In the genomic region with DNA sequence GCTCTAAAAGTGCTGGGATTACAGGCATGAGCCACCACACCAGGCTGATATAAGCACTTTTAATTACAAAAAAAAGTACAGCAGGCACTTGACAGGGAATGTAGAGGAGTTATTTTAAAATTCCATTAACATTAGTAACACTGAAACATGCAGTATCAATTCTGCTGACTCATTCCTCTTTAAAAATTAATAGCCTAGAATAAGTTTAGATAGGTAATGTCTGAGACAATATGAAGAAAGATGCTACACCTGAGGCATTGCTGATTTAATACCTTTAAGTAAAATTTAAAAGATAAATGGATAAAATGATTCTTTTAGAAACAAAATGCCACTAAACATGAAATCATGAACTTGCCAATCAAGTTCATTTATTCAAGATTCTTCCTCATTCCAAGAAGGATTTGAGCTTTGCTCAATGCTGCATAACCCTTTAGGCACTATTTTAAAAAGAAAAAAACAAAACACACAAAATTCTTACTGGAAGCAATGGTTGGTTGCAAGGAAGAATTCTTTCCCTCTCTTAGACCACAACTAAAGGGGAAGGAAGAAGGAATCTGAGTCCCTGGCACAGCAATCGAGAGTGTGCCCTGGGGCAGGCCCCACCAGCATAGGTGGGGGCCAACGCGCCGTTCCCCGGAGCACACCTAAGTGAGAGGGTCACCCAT, we compare ENCODE assay signal across 10 cellular contexts. TPM values are rescaled to one million over a fixed set of nuclear protein-coding genes. Genes with fewer than 3 reads are reported as not detected.
DNase-seq lines count a peak whose midpoint lies in the region; ATAC-seq and TF ChIP-seq lines count a peak whose summit lies in the region.
"Had no signal": no experiment of that assay in that cellular context is flagged by ENCODE, and none has a peak within 500 bp of the region (broad histone marks: within the 10 kb centered on the region; RNA-seq: fewer than 3 reads in every experiment).

No MANE protein-coding gene starts in this region.

- H3K27ac ChIP-seq in transverse colon, result peak overlapping the region in 3 of 4 donors; percentile 2 to 39 (median 29)

- no peak overlapping the region for H3K4me3 ChIP-seq in transverse colon

- H3K4me1 ChIP-seq in transverse colon, result peaks cover 0 to 26% (median 17%) of the 10 kb centered on the region in 4 donors
- H3K4me1 ChIP-seq: BE2C had no signal

- peak overlapping the region; percentile 51 to 53 for H3K4me3 Mint-ChIP-seq in activated T-cell treated with anti-CD3 and anti-CD28 coated beads, Interleukin-2, amount 50 U/mL, for 72 hours
- no peak overlapping the region for H3K4me3 Mint-ChIP-seq in activated naive CD8-positive, alpha-beta T cell treated with anti-CD3 and anti-CD28 coated beads, Interleukin-2, amount 50 U/mL, for 24 hours
- H3K4me3 Mint-ChIP-seq in stimulated activated memory B cell treated with anti-CD40 and anti-IgM and Interleukin-4, amounts not matched to agents 10 μg/mL and 1 μg/mL and 100 μg/mL, for 72 hours, result no peak overlapping the region

- WGBS in transverse colon (ENCODE audit: low coverage in 1 of 2), 2 donors, result 87% methylated on average over 5 of the region's 5 CpGs; no CpG with 5 or more reads in 1 of the 2 donors

- no peaks in the 10 kb centered on the region for H3K9me3 ChIP-seq in transverse colon
- H3K9me3 ChIP-seq: BE2C had no signal

- in situ Hi-C loops in transverse colon (cut with MboI; ENCODE audit: low pct_ligation_motif_present in 1 of 4, low pct_unique_long_range_greater_than_20kb in 1 of 4, low sequenced_read_pairs in 3 of 4), result no loop called here

- H3K27me3 Mint-ChIP-seq in activated T-cell treated with anti-CD3 and anti-CD28 coated beads, Interleukin-2, amount 50 U/mL, for 72 hours (ENCODE audit: low read depth), result no peaks in the 10 kb centered on the region
- no peaks in the 10 kb centered on the region for H3K27me3 Mint-ChIP-seq in activated naive CD8-positive, alpha-beta T cell treated with anti-CD3 and anti-CD28 coated beads, Interleukin-2, amount 50 U/mL, for 24 hours
- no peaks in the 10 kb centered on the region for H3K27me3 Mint-ChIP-seq in stimulated activated memory B cell treated with anti-CD40 and anti-IgM and Interleukin-4, amounts not matched to agents 10 μg/mL and 1 μg/mL and 100 μg/mL, for 72 hours

- H3K4me1 Mint-ChIP-seq in activated T-cell treated with anti-CD3 and anti-CD28 coated beads, Interleukin-2, amount 50 U/mL, for 72 hours (ENCODE audit: low read depth), result peaks cover 39% of the 10 kb centered on the region
- peaks cover 60% of the 10 kb centered on the region for H3K4me1 Mint-ChIP-seq in activated naive CD8-positive, alpha-beta T cell treated with anti-CD3 and anti-CD28 coated beads, Interleukin-2, amount 50 U/mL, for 24 hours
- H3K4me1 Mint-ChIP-seq in stimulated activated memory B cell treated with anti-CD40 and anti-IgM and Interleukin-4, amounts not matched to agents 10 μg/mL and 1 μg/mL and 100 μg/mL, for 72 hours, result peaks cover 4% of the 10 kb centered on the region

- no peak for DNase-seq in activated T-cell treated with anti-CD3 and anti-CD28 coated beads, Interleukin-2, amount 50 U/mL, for 72 hours
- DNase-seq in activated T-cell treated with anti-CD3 and anti-CD28 coated beads for 4 hours (no peak), left ventricle myocardium superior (no peak), transverse colon (no peak), NCI-H345 (lab: John Stamatoyannopoulos, UW) (no peak)
- DNase-seq in activated naive CD8-positive, alpha-beta T cell treated with anti-CD3 and anti-CD28 coated beads, Interleukin-2, amount 50 U/mL, for 24 hours, result no peak
- DNase-seq: BE2C, OCI-M1 had no signal

- H3K36me3 Mint-ChIP-seq in activated T-cell treated with anti-CD3 and anti-CD28 coated beads, Interleukin-2, amount 50 U/mL, for 72 hours (ENCODE audit: insufficient read depth in 2 of 2), result peaks cover 9 to 17% of the 10 kb centered on the region in 2 donors
- peaks cover 29% of the 10 kb centered on the region for H3K36me3 Mint-ChIP-seq in activated naive CD8-positive, alpha-beta T cell treated with anti-CD3 and anti-CD28 coated beads, Interleukin-2, amount 50 U/mL, for 24 hours (ENCODE audit: low read depth)
- peaks cover 21% of the 10 kb centered on the region for H3K36me3 Mint-ChIP-seq in stimulated activated memory B cell treated with anti-CD40 and anti-IgM and Interleukin-4, amounts not matched to agents 10 μg/mL and 1 μg/mL and 100 μg/mL, for 72 hours

- no peak for TF ChIP-seq EP300 in transverse colon (IDR thresholded peaks at IDR 0.05; ENCODE audit: low read depth)

- H3K27me3 ChIP-seq in transverse colon, result no peaks in the 10 kb centered on the region
- H3K27me3 ChIP-seq: BE2C had no signal

- H3K27ac Mint-ChIP-seq in activated T-cell treated with anti-CD3 and anti-CD28 coated beads, Interleukin-2, amount 50 U/mL, for 72 hours, result peak overlapping the region; percentile 54
- peak overlapping the region; percentile 65 for H3K27ac Mint-ChIP-seq in activated naive CD8-positive, alpha-beta T cell treated with anti-CD3 and anti-CD28 coated beads, Interleukin-2, amount 50 U/mL, for 24 hours
- H3K27ac Mint-ChIP-seq in stimulated activated memory B cell treated with anti-CD40 and anti-IgM and Interleukin-4, amounts not matched to agents 10 μg/mL and 1 μg/mL and 100 μg/mL, for 72 hours, result no peak overlapping the region

- TF ChIP-seq CTCF in transverse colon (IDR thresholded peaks at IDR 0.05), result no peak

- no peaks in the 10 kb centered on the region for H3K36me3 ChIP-seq in transverse colon
- H3K36me3 ChIP-seq: BE2C had no signal

- intact Hi-C loops in left ventricle myocardium superior (cut with micrococcal nuclease) (no loop called here), transverse colon (cut with DNase I; ENCODE audit: low total_unique reads) (no loop called here)

- ATAC-seq in activated T-cell treated with anti-CD3 and anti-CD28 coated beads, Interleukin-2, amount 50 U/mL, for 72 hours (replicated peaks in 1 of 2), result peak in 1 of 2 donors; percentile 18
- no peak for ATAC-seq in activated naive CD8-positive, alpha-beta T cell treated with anti-CD3 and anti-CD28 coated beads, Interleukin-2, amount 50 U/mL, for 24 hours
- ATAC-seq in left ventricle myocardium superior, result peak; percentile 36
- no peak for ATAC-seq in GM18867 (IDR thresholded peaks at IDR 0.05; ENCODE audit: unreplicated experiment)
- ATAC-seq in stimulated activated memory B cell treated with anti-CD40 and anti-IgM and Interleukin-4, amounts not matched to agents 10 μg/mL and 1 μg/mL and 100 μg/mL, for 72 hours, result no peak

- TF ChIP-seq POLR2A in transverse colon (IDR thresholded peaks at IDR 0.05), result no peak

- H3K9me3 Mint-ChIP-seq in activated T-cell treated with anti-CD3 and anti-CD28 coated beads, Interleukin-2, amount 50 U/mL, for 72 hours, result no peaks in the 10 kb centered on the region
- H3K9me3 Mint-ChIP-seq in activated naive CD8-positive, alpha-beta T cell treated with anti-CD3 and anti-CD28 coated beads, Interleukin-2, amount 50 U/mL, for 24 hours, result no peaks in the 10 kb centered on the region
- H3K9me3 Mint-ChIP-seq in stimulated activated memory B cell treated with anti-CD40 and anti-IgM and Interleukin-4, amounts not matched to agents 10 μg/mL and 1 μg/mL and 100 μg/mL, for 72 hours, result no peaks in the 10 kb centered on the region

RNA-seq across cellular contexts. Expression of a gene that starts 26.6 kb away (rescaled TPM):
- total RNA-seq in activated T-cell treated with anti-CD3 and anti-CD28 coated beads, Interleukin-2, amount 50 U/mL, for 72 hours, result 10 to 100 TPM; 68.6 to 68.8 TPM
- total RNA-seq in left ventricle myocardium superior, result 44.3 TPM
- 100 to 1,000 TPM in 1 of 4 donors, 10 to 100 TPM in 3; 78.6 to 113 (median 87.3) TPM for total RNA-seq in transverse colon

RNA-seq across cellular contexts. Expression of a gene that starts 53.7 kb away (rescaled TPM):
- total RNA-seq in activated T-cell treated with anti-CD3 and anti-CD28 coated beads, Interleukin-2, amount 50 U/mL, for 72 hours, result 10 to 100 TPM; 14.2 to 14.9 TPM
- total RNA-seq in left ventricle myocardium superior (32.3 TPM), transverse colon (100 to 1,000 TPM in 1 of 4 donors, 10 to 100 TPM in 3; 24.3 to 105 (median 51.5) TPM)

Comparison
In these comparisons a context has a peak if more than half of its experiments do, and no peak if none do; other contexts are left out.
1. H3K4me3 Mint-ChIP-seq: peak in activated T-cell treated with anti-CD3 and anti-CD28 coated beads, Interleukin-2, amount 50 U/mL, for 72 hours (2 of 2); none in activated naive CD8-positive, alpha-beta T cell treated with anti-CD3 and anti-CD28 coated beads, Interleukin-2, amount 50 U/mL, for 24 hours (single experiment) and stimulated activated memory B cell treated with anti-CD40 and anti-IgM and Interleukin-4, amounts not matched to agents 10 μg/mL and 1 μg/mL and 100 μg/mL, for 72 hours (single experiment).